In the genomic region with DNA sequence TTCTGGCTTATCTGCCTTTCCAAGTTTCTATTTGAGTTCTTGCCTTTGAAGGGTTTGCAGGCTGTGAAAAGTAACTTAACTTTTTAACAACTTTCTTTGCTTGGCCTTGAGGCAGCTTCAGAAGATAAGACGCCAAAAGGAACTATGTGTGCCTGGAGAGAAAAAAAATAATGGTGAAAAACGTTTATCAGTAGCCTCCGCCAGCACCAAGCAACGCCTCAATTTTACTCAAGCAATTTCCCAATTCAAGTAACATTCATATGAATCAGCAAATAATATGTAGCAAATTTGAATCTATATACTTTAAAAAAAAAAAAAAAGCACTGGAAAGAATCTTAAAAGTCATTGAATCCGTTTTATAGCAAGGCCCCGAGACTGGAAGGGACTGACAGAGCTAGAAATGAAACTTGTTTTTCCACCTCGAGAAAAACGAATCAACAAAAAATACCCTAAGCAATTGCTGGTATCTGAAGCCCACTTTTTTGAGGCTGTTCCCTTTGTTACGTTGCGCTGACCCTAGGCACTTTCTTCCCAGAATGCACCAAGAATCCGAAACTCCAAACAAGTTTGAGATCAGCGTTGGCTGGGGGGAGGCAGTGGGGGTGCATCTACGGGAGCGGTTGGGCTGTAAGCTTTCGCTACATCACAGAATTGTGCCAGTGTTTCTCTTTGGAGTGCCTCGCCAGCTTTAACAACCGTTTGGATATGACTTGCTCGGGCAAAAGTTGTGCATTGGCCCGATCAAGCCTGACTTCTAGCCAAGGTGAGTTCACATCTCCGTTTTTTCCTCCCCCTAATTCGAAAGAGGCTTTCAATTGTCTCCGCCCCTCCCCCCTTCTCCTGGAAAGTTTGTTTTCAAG, we compare ENCODE assay signal across 1 cellular context.
TF ChIP-seq lines count a peak whose summit lies in the region.

No MANE protein-coding gene starts in this region.

TF ChIP-seq in GM12878, 131 proteins besides CTCF, POLR2A, EP300 and RAD21 (continued from another document):
- TF ChIP-seq SMARCA5 (IDR thresholded peaks at IDR 0.05) (0 out of 2 replicates have a peak, but pooled peaks have one; percentile 52), GATAD2B (conservative IDR thresholded peaks at IDR 0.05; ENCODE audit: low read depth) (0 out of 2 replicates have a peak, but pooled peaks have one; percentile 0), JUNB (IDR thresholded peaks at IDR 0.05) (peak; percentile 38; the same call in 1 of the 2 replicates), CHD1 (IDR thresholded peaks at IDR 0.05; ENCODE audit: low read depth, low read length) (0 out of 2 replicates have a peak, but pooled peaks have one; percentile 51), ETV6 (conservative IDR thresholded peaks at IDR 0.05 in 1 of 2, IDR thresholded peaks at IDR 0.05 in 1 of 2; ENCODE audit: borderline replicate concordance in 1 of 2, low read depth in 1 of 2) (0 out of 4 replicates have a peak, but pooled peaks of 1 of the 2 experiments have one; percentile 44), ZBTB40 (IDR thresholded peaks at IDR 0.05; ENCODE audit: borderline replicate concordance) (0 out of 2 replicates have a peak, but pooled peaks have one; percentile 19), ZNF24 (IDR thresholded peaks at IDR 0.05) (no peak), TCF12 (IDR thresholded peaks at IDR 0.05; ENCODE audit: low read depth, low read length) (no peak), SPI1 (IDR thresholded peaks at IDR 0.05; ENCODE audit: borderline replicate concordance, insufficient read depth, low read depth, low read length) (0 out of 2 replicates have a peak, but pooled peaks have one; percentile 10), CREB1 (IDR thresholded peaks at IDR 0.05; ENCODE audit: low read depth) (peak; percentile 2; the same call in 1 of the 2 replicates)
